ENCODE assay signal across 1 cellular context in genomic region chr9:128771094-128771721, GRCh38.
A peak's percentile ranks its signal among the peaks of the same experiment; 100 is the strongest.
TF ChIP-seq lines count a peak whose summit lies in the region.

No MANE protein-coding gene starts in this region.

TF ChIP-seq in HEK293, 187 proteins besides CTCF, POLR2A, EP300 and RAD21 (continued from another document):
- TF ChIP-seq ZBTB49 (tag by site-specific recombination; IDR thresholded peaks at IDR 0.05; ENCODE audit: low read depth) (no peak), ZNF701 (tag by site-specific recombination; IDR thresholded peaks at IDR 0.05) (no peak), GLIS1 (tag by site-specific recombination; IDR thresholded peaks at IDR 0.05) (no peak), ZNF148 (tag by site-specific recombination; IDR thresholded peaks at IDR 0.05; ENCODE audit: borderline replicate concordance) (no peak), ZBTB20 (tag by site-specific recombination; IDR thresholded peaks at IDR 0.05) (peak; percentile 92)
TF ChIP-seq in HEK293: peak in this region for 7.
